ENCODE assay signal across 8 cellular contexts in the genomic region with DNA sequence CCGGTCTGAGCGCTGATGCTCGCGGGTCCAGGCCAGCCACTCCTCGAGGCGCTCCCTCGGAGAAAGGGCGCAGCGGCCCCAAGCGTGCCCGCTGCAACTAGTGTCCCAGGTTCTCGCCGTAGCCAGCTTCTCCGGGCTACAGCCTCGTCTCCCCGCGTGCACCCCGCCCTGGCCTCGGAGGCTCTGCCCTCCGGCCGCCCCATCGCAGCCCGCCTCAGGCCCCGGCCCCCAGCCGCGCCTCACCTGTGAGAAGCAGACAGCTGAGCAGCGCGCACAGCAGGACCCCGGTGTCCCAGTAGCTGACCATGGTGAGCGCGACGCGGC.
A peak's percentile ranks its signal among the peaks of the same experiment; 100 is the strongest.
DNase-seq lines count a peak whose midpoint lies in the region; ATAC-seq and TF ChIP-seq lines count a peak whose summit lies in the region.

No MANE protein-coding gene starts in this region.

- WGBS in iPS DF 6.9 (ENCODE audit: insufficient coverage, insufficient read length) = no CpG with 5 or more reads among the region's 33 CpGs

- peaks cover 10 to 38% of the 10 kb centered on the region in 2 donors for H3K4me1 Mint-ChIP-seq in stimulated activated naive B cell treated with anti-CD40 and anti-IgM and Interleukin-4, amounts not matched to agents 10 μg/mL and 1 μg/mL and 100 μg/mL, for 72 hours

- no peaks in the 10 kb centered on the region for H3K9me3 ChIP-seq in iPS DF 6.9 (ENCODE audit: control insufficient read depth, insufficient read depth, low read length)

- peak; percentile 44 to 57 for ATAC-seq in stimulated activated naive B cell treated with anti-CD40 and anti-IgM and Interleukin-4, amounts not matched to agents 10 μg/mL and 1 μg/mL and 100 μg/mL, for 72 hours (replicated peaks)
- ATAC-seq in HG03196 (IDR thresholded peaks at IDR 0.05; ENCODE audit: unreplicated experiment) = no peak
- ATAC-seq in GM19455 (IDR thresholded peaks at IDR 0.05; ENCODE audit: unreplicated experiment) = no peak

- TF ChIP-seq CTCF in WI38 (IDR thresholded peaks at IDR 0.05; ENCODE audit: low read depth, low read length) = no peak

- no peaks in the 10 kb centered on the region for H3K9me3 Mint-ChIP-seq in stimulated activated naive B cell treated with anti-CD40 and anti-IgM and Interleukin-4, amounts not matched to agents 10 μg/mL and 1 μg/mL and 100 μg/mL, for 72 hours

- peak; percentile 77 for DNase-seq in NCI-H748 (lab: John Stamatoyannopoulos, UW; ENCODE audit: unreplicated experiment)
- DNase-seq in NCI-H748 treated with DMSO at 0.1 percent for 48 hours (lab: John Stamatoyannopoulos, UW) = no peak
- no peak for DNase-seq in iPS DF 6.9 (ENCODE audit: low read depth, low spot score)
- DNase-seq in stimulated activated naive B cell treated with anti-CD40 and anti-IgM and Interleukin-4, amounts not matched to agents 10 μg/mL and 1 μg/mL and 100 μg/mL, for 72 hours = no peak
- DNase-seq in SHP77 treated with DMSO at 0.1 percent for 48 hours (lab: John Stamatoyannopoulos, UW) = no peak

- H3K27ac ChIP-seq in iPS DF 6.9 (ENCODE audit: low read length) = no peak overlapping the region

- H3K4me3 ChIP-seq in WI38 (ENCODE audit: low read depth, low read length) (peak overlapping the region; percentile 83), iPS DF 6.9 (ENCODE audit: low read length) (peak overlapping the region; percentile 82)

- peaks cover 24 to 29% of the 10 kb centered on the region in 2 donors for H3K27me3 Mint-ChIP-seq in stimulated activated naive B cell treated with anti-CD40 and anti-IgM and Interleukin-4, amounts not matched to agents 10 μg/mL and 1 μg/mL and 100 μg/mL, for 72 hours

- H3K4me1 ChIP-seq in iPS DF 6.9 (ENCODE audit: control insufficient read depth, insufficient read depth, low read length) = peaks cover 4% of the 10 kb centered on the region; the same call in 1 of the 2 replicates

- peaks cover 4 to 6% of the 10 kb centered on the region in 2 donors for H3K36me3 Mint-ChIP-seq in stimulated activated naive B cell treated with anti-CD40 and anti-IgM and Interleukin-4, amounts not matched to agents 10 μg/mL and 1 μg/mL and 100 μg/mL, for 72 hours

- H3K36me3 ChIP-seq in iPS DF 6.9 (ENCODE audit: control insufficient read depth, insufficient read depth, low read length) = no peaks in the 10 kb centered on the region; the same call in 1 of the 2 replicates

- H3K27ac Mint-ChIP-seq in stimulated activated naive B cell treated with anti-CD40 and anti-IgM and Interleukin-4, amounts not matched to agents 10 μg/mL and 1 μg/mL and 100 μg/mL, for 72 hours = no peak overlapping the region

- peak overlapping the region; percentile 82 to 92 for H3K4me3 Mint-ChIP-seq in stimulated activated naive B cell treated with anti-CD40 and anti-IgM and Interleukin-4, amounts not matched to agents 10 μg/mL and 1 μg/mL and 100 μg/mL, for 72 hours

- no peaks in the 10 kb centered on the region; the same call in 1 of the 2 replicates for H3K27me3 ChIP-seq in iPS DF 6.9 (ENCODE audit: control insufficient read depth, insufficient read depth, low read length)

Comparison
In these comparisons a context has a peak if more than half of its experiments do, and no peak if none do; other contexts are left out.
1. ATAC-seq: peak in stimulated activated naive B cell treated with anti-CD40 and anti-IgM and Interleukin-4, amounts not matched to agents 10 μg/mL and 1 μg/mL and 100 μg/mL, for 72 hours (2 of 2); none in HG03196 (single experiment) and GM19455 (single experiment).